Comparison of ENCODE assay signal across 8 cellular contexts in the genomic region with DNA sequence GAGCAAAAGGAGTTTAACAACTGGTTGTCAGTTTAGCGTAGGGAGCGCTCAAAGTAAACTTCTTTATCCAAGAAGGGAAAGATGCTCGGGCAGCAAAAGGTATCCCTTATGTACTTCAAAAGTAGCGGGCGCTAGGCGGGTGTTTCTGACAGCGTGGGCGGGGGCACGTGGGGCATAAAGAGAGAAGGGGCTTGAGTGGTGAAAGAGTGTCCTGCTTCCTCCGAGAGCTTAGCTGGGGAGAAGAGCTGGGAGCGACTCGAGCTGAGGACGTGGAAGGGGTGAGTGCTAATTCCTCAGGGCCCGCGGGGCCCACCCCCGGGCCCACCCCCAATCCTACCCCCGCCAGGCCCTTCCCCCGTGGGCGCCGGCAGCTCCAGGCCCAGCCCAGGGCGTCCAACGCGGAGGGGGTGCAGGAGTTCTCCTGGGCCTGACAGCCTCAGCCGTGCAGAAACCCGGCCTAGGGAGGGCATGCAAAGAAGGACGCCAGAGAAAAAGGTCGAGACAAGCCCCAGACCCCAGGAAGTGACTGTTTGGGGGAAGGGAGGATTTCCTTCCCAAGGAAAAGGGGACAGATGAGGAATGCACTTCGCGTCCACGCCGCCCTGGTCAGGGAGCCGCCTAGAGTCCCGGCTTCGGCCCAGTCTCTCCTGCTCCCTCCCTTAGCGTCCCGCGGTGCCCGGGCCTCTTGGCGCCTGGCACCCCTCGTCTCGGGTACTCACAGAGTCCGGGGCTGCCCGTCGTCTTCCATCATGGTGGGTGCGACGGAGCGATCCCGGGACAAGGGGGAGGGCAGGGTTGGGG. TPM values are rescaled to one million over a fixed set of nuclear protein-coding genes. Genes with fewer than 3 reads are reported as not detected.
A peak's percentile ranks its signal among the peaks of the same experiment; 100 is the strongest.
DNase-seq lines count a peak whose midpoint lies in the region; ATAC-seq, FAIRE-seq and TF ChIP-seq lines count a peak whose summit lies in the region.

No MANE protein-coding gene starts in this region.

- H3K4me3 Mint-ChIP-seq in chondrocyte (ENCODE audit: unreplicated experiment): peak overlapping the region; percentile 71

- intact Hi-C loops in IMR-90 (cut with micrococcal nuclease): loop anchor here (2.0 kb wide), 2 partner anchors 129 to 397 kb away; no protein-coding TSS in a partner anchor
- intact Hi-C loops in HepG2 (cut with micrococcal nuclease; ENCODE audit: unreplicated experiment): loop anchor here (10.0 kb wide), 1 partner anchor 129 kb away; a partner anchor contains a TSS

- H3K56ac ChIP-seq in IMR-90 (ENCODE audit: extremely low read depth, insufficient read depth, low read length): peak overlapping the region; percentile 93

- no peak overlapping the region for H2BK15ac ChIP-seq in IMR-90 (ENCODE audit: low read depth, low read length)

- TF ChIP-seq POLR2A in IMR-90 (IDR thresholded peaks at IDR 0.05; ENCODE audit: low read depth, low read length) (peak; percentile 44; the same call in 1 of the 2 replicates), HepG2 (IDR thresholded peaks at IDR 0.05; ENCODE audit: insufficient read depth in 1 of 2, low read depth in 2 of 2, low read length in 2 of 2) (no peak)

- peak overlapping the region; percentile 95 for H3K23ac ChIP-seq in IMR-90 (ENCODE audit: low read depth, low read length)

- peaks cover 2% of the 10 kb centered on the region for H3K36me3 Mint-ChIP-seq in chondrocyte (ENCODE audit: low read depth)

- CTCF ChIA-PET in IMR-90 (lab: Yijun Ruan, JAX): interaction anchor here (0.6 to 1.4 kb wide), 3 partner anchors 38 to 660 kb away, joined by 4 to 5 read pairs (median 4); no protein-coding TSS in a partner anchor
- CTCF ChIA-PET in HepG2 (lab: Yijun Ruan, JAX; ENCODE audit: low intra/inter-chr PET ratio, low total read pairs): no interaction called here

- peak overlapping the region; percentile 99 for H3K14ac ChIP-seq in IMR-90 (replicated peaks; ENCODE audit: low read depth, low read length)

- H3K4me1 Mint-ChIP-seq in chondrocyte (ENCODE audit: low read depth): peaks cover 49% of the 10 kb centered on the region

- peaks cover 8% of the 10 kb centered on the region; the same call in 1 of the 2 replicates for H3K9me1 ChIP-seq in IMR-90 (ENCODE audit: insufficient read depth, low read length)

- peaks cover 3 to 27% of the 10 kb centered on the region in 2 experiments; a peak in 2 of 4 replicates for H3K79me1 ChIP-seq in IMR-90 (ENCODE audit: low read depth in 1 of 2, low read length in 2 of 2)

- H2AFZ ChIP-seq in IMR-90 (replicated peaks; ENCODE audit: low read length, poor library complexity): peak overlapping the region; percentile 67
- no peak overlapping the region for H2AFZ ChIP-seq in HepG2 (ENCODE audit: low read length)

- peak overlapping the region; percentile 96 for H3K4ac ChIP-seq in IMR-90 (ENCODE audit: low read depth, low read length)

- peaks cover 2% of the 10 kb centered on the region; the same call in 1 of the 2 replicates for H3K9me3 ChIP-seq in IMR-90 (ENCODE audit: control insufficient read depth, insufficient read depth, low read length)
- 0 out of 2 replicates have a peak, but pooled peaks cover 5% of the 10 kb centered on the region for H3K9me3 ChIP-seq in HepG2 (ENCODE audit: low read length)

- peak overlapping the region; percentile 91 for H4K5ac ChIP-seq in IMR-90 (ENCODE audit: low read depth, low read length)

- peak overlapping the region; percentile 88 for H3K18ac ChIP-seq in IMR-90 (ENCODE audit: low read depth, low read length)

- peak; percentile 71 for DNase-seq in AG08396 (ENCODE audit: low spot score)
- no peak for DNase-seq in GM19239 (ENCODE audit: insufficient read length, low spot score)
- DNase-seq in IMR-90: peak; percentile 44
- peak; percentile 37 for DNase-seq in activated CD4-positive, alpha-beta T cell treated with anti-CD3 and anti-CD28 coated beads for 1 hour
- no peak for DNase-seq in chondrocyte (ENCODE audit: low spot score)
- DNase-seq in HepG2 (ENCODE audit: low spot score): no peak
- DNase-seq in stimulated activated CD4-positive, alpha-beta T cell treated with anti-CD3 and anti-CD28 coated beads, Interleukin-4, amount 100 ng/mL, for 4 hours: peak; percentile 66 to 71

- H3K36me3 ChIP-seq in IMR-90 (ENCODE audit: control insufficient read depth, insufficient read depth, low read length) (peaks cover 6% of the 10 kb centered on the region), HepG2 (replicated peaks in 1 of 2; ENCODE audit: control insufficient read depth in 1 of 2, insufficient read depth in 2 of 2, low read length in 2 of 2) (no peaks in the 10 kb centered on the region; a peak in 1 of 5 replicates)

- peaks cover 52% of the 10 kb centered on the region for H3K79me2 ChIP-seq in HepG2 (ENCODE audit: insufficient read depth, low read length)

- peaks cover 5% of the 10 kb centered on the region for H3K9me3 Mint-ChIP-seq in chondrocyte (ENCODE audit: low read depth)

- ATAC-seq in IMR-90 (ENCODE audit: low read depth) (peak; percentile 47), HepG2 (peak; percentile 18), HG03457 (IDR thresholded peaks at IDR 0.05; ENCODE audit: unreplicated experiment) (no peak)

- H3K27me3 ChIP-seq in IMR-90 (ENCODE audit: control insufficient read depth, insufficient read depth, low read length): no peaks in the 10 kb centered on the region
- H3K27me3 ChIP-seq in HepG2 (ENCODE audit: control insufficient read depth in 1 of 2, insufficient read depth in 2 of 2, low read length in 2 of 2): no peaks in the 10 kb centered on the region; a peak in 1 of 5 replicates

- H4K8ac ChIP-seq in IMR-90 (ENCODE audit: low read depth in 2 of 2, low read length in 2 of 2): peak overlapping the region; percentile 38 to 88

- no peaks in the 10 kb centered on the region for H3K27me3 Mint-ChIP-seq in chondrocyte (ENCODE audit: low read depth)

- no TSS peak for BruUV-seq in IMR-90 (replicated peaks; lab: Mats Ljungman, UMichigan)
- BruUV-seq in HepG2 (replicated peaks; lab: Mats Ljungman, UMichigan): no TSS peak

- no peak for TF ChIP-seq EP300 in HepG2 (IDR thresholded peaks at IDR 0.05; ENCODE audit: low read depth in 2 of 2, low read length in 2 of 2)
- no peak for TF ChIP-seq EP300 in HepG2 (CRISPR knock-in tag; IDR thresholded peaks at IDR 0.05; ENCODE audit: borderline replicate concordance)

- H2AK9ac ChIP-seq in IMR-90 (replicated peaks; ENCODE audit: low read depth, low read length, poor library complexity): peak overlapping the region; percentile 97

- POLR2A ChIA-PET in IMR-90 (lab: Charles Lee; ENCODE audit: unreplicated experiment): interaction anchor here (0.5 to 0.6 kb wide), 2 partner anchors 136 to 571 kb away, joined by 3 to 6 read pairs; no protein-coding TSS in a partner anchor
- POLR2A ChIA-PET in HepG2 (lab: Yijun Ruan, JAX): interaction anchor here (0.6 to 1.3 kb wide), 5 partner anchors 13 to 430 kb away, joined by 3 to 4 read pairs (median 4); a partner anchor contains a TSS

- peak overlapping the region; percentile 97 for H3K4me2 ChIP-seq in IMR-90 (ENCODE audit: low read depth, low read length)
- peak overlapping the region; percentile 80 for H3K4me2 ChIP-seq in HepG2 (ENCODE audit: low read depth, low read length)

- H4K20me1 ChIP-seq in IMR-90 (ENCODE audit: insufficient read depth, low read length): peaks cover 41% of the 10 kb centered on the region
- H4K20me1 ChIP-seq in HepG2 (ENCODE audit: insufficient read depth, low read length): peaks cover 42% of the 10 kb centered on the region

- dilution Hi-C loops in IMR-90 (cut with HindIII; ENCODE audit: low sequenced_read_pairs, unreplicated experiment): no loop called here

- H4K91ac ChIP-seq in IMR-90 (ENCODE audit: insufficient read depth, low read depth, low read length): peak overlapping the region; percentile 67

- H2BK5ac ChIP-seq in IMR-90 (ENCODE audit: low read depth, low read length, poor library complexity, severe bottlenecking): peak overlapping the region; percentile 93

- H3K4me1 ChIP-seq in IMR-90 (ENCODE audit: control insufficient read depth, insufficient read depth, low read length) (peaks cover 5% of the 10 kb centered on the region; the same call in 1 of the 2 replicates), HepG2 (ENCODE audit: insufficient read depth, low read length) (peaks cover 47% of the 10 kb centered on the region)

- TF ChIP-seq RAD21 in IMR-90 (IDR thresholded peaks at IDR 0.05; ENCODE audit: low read length) (no peak), HepG2 (CRISPR knock-in tag; IDR thresholded peaks at IDR 0.05) (no peak)

- H2BK120ac ChIP-seq in IMR-90 (ENCODE audit: low read depth, low read length): peak overlapping the region; percentile 57

- in situ Hi-C loops in IMR-90 (cut with MboI; ENCODE audit: low sequenced_read_pairs): no loop called here
- in situ Hi-C loops in HepG2 (cut with HindIII; ENCODE audit: extremely low pct_ligation_motif_present, low pct_unique_long_range_greater_than_20kb): no loop called here

- H3K9ac ChIP-seq in IMR-90 (ENCODE audit: low read depth, low read length) (peak overlapping the region; percentile 96), HepG2 (ENCODE audit: insufficient read depth, low read depth, low read length) (peak overlapping the region; percentile 96)

- FAIRE-seq in GM19239 (lab: Jason Lieb, UNC) (peak; percentile 78), HepG2 (lab: Jason Lieb, UNC) (no peak)

- H2BK20ac ChIP-seq in IMR-90 (ENCODE audit: low read depth, low read length): no peak overlapping the region

- H3K27ac Mint-ChIP-seq in chondrocyte (ENCODE audit: unreplicated experiment): peak overlapping the region; percentile 99

- no peak for TF ChIP-seq CTCF in IMR-90 (conservative IDR thresholded peaks at IDR 0.05; ENCODE audit: low read depth, low read length)
- TF ChIP-seq CTCF in chondrocyte (IDR thresholded peaks at IDR 0.05): no peak
- no peak for TF ChIP-seq CTCF in HepG2 (CRISPR knock-in tag; IDR thresholded peaks at IDR 0.05)

- H3K4me3 ChIP-seq in IMR-90 (ENCODE audit: insufficient read depth, low read depth, low read length) (peak overlapping the region; percentile 78), HepG2 (replicated peaks in 1 of 3; ENCODE audit: insufficient read depth in 1 of 3, low read depth in 2 of 3, low read length in 3 of 3) (peak overlapping the region; percentile 89 to 90 (median 90))

- WGBS in IMR-90 (ENCODE audit: extremely low coverage in 2 of 2, insufficient read length in 1 of 2), 2 experiments: 0% methylated on average over 1 of the region's 48 CpGs; no CpG with 5 or more reads in 1 of the 2 experiments
- under 1% methylated on average over 23 of the region's 48 CpGs for WGBS in HepG2 (ENCODE audit: low lambda C conversion rate)

- H3K27ac ChIP-seq in IMR-90 (ENCODE audit: insufficient read depth, low read length): peak overlapping the region; percentile 96
- H3K27ac ChIP-seq in HepG2 (ENCODE audit: extremely low read length, insufficient read depth, low read length): peak overlapping the region; percentile 98

- H2AK5ac ChIP-seq in IMR-90 (ENCODE audit: low read depth, low read length): peak overlapping the region; percentile 89

RNA-seq across cellular contexts. Expression of a gene that starts 0.8 kb away (rescaled TPM):
- total RNA-seq in IMR-90 (2012; rRNA removed) (28.0 and 44.2 TPM in 2 replicates), chondrocyte (128 to 132 TPM (median 128 TPM) in 3 replicates), HepG2 (2016; rRNA removed; fragmentation: Illumina TruSeq; extraction: Trizol) (31.5 and 36.6 TPM in 2 replicates)
- polyA plus RNA-seq in IMR-90 (2012; rRNA removed) (62.9 and 83.5 TPM in 2 replicates), HepG2 (2011; rRNA removed) (145 and 148 TPM in 2 replicates)
- polyA plus RNA-seq in IMR-90 (2012; cell fraction: cytosol; rRNA removed): 14.1 and 19.3 TPM in 2 replicates
- polyA plus RNA-seq in IMR-90 (2012; cell fraction: nucleus; rRNA removed; ENCODE audit: low replicate concordance): 63.6 and 388 TPM in 2 replicates
- 19.8 and 22.7 TPM in 2 replicates for total RNA-seq in HepG2 (2016; cell fraction: cytosol; rRNA removed; fragmentation: Illumina TruSeq; extraction: Trizol; ENCODE audit: low read depth)
- 32.7 and 33.0 TPM in 2 replicates for total RNA-seq in HepG2 (2016; cell fraction: insoluble cytoplasmic fraction; rRNA removed; fragmentation: Illumina TruSeq; extraction: Trizol)
- 32.9 and 34.8 TPM in 2 replicates for total RNA-seq in HepG2 (2016; cell fraction: membrane; rRNA removed; fragmentation: Illumina TruSeq; extraction: Trizol)
- total RNA-seq in HepG2 (2016; cell fraction: nucleus; rRNA removed; fragmentation: Illumina TruSeq; extraction: Trizol): 74.7 and 93.9 TPM in 2 replicates
- polyA plus RNA-seq in HepG2 (2011; cell fraction: cytosol; rRNA removed): 29.6 and 41.0 TPM in 2 replicates
- 368 and 448 TPM in 2 replicates for polyA plus RNA-seq in HepG2 (2011; cell fraction: nucleus; rRNA removed)
- polyA plus RNA-seq in HepG2 (2012): 152 and 155 TPM in 2 replicates
- 16.3 and 18.6 TPM in 2 replicates for polyA plus RNA-seq in HepG2 (2016; cell fraction: cytosol; fragmentation: Illumina TruSeq; extraction: Trizol; ENCODE audit: low read depth)
- 72.0 and 75.0 TPM in 2 replicates for polyA plus RNA-seq in HepG2 (2016; cell fraction: insoluble cytoplasmic fraction; fragmentation: Illumina TruSeq; extraction: Trizol; ENCODE audit: low read depth)
- 36.1 and 39.6 TPM in 2 replicates for polyA plus RNA-seq in HepG2 (2016; cell fraction: membrane; fragmentation: Illumina TruSeq; extraction: Trizol; ENCODE audit: low read depth)
- 291 and 317 TPM in 2 replicates for polyA plus RNA-seq in HepG2 (2016; cell fraction: nucleus; fragmentation: Illumina TruSeq; extraction: Trizol; ENCODE audit: insufficient read depth, low read depth)
- polyA minus RNA-seq in HepG2 (2011; rRNA and poly(A)+ RNA removed; ENCODE audit: low replicate concordance): 17.9 and 42.2 TPM in 2 replicates
- 27.6 and 31.4 TPM in 2 replicates for polyA minus RNA-seq in HepG2 (2011; cell fraction: cytosol; rRNA and poly(A)+ RNA removed)
- 199 and 216 TPM in 2 replicates for polyA minus RNA-seq in HepG2 (2011; cell fraction: nucleus; rRNA and poly(A)+ RNA removed)

RNA-seq across cellular contexts. Expression of a gene that starts 53.4 kb away (rescaled TPM):
- 35.3 and 55.5 TPM in 2 replicates for total RNA-seq in IMR-90 (2012; rRNA removed)
- 77.0 and 89.7 TPM in 2 replicates for polyA plus RNA-seq in IMR-90 (2012; rRNA removed)
- 29.0 and 54.5 TPM in 2 replicates for polyA plus RNA-seq in IMR-90 (2012; cell fraction: cytosol; rRNA removed)
- 9.4 and 39.2 TPM in 2 replicates for polyA plus RNA-seq in IMR-90 (2012; cell fraction: nucleus; rRNA removed; ENCODE audit: low replicate concordance)
- total RNA-seq in chondrocyte: 17.8 to 19.7 TPM (median 19.0 TPM) in 3 replicates
- total RNA-seq in HepG2 (2016; rRNA removed; fragmentation: Illumina TruSeq; extraction: Trizol): 1.1 and 1.7 TPM in 2 replicates
- total RNA-seq in HepG2 (2016; cell fraction: cytosol; rRNA removed; fragmentation: Illumina TruSeq; extraction: Trizol; ENCODE audit: low read depth): 2.3 and 4.0 TPM in 2 replicates
- 1.3 and 2.0 TPM in 2 replicates for total RNA-seq in HepG2 (2016; cell fraction: insoluble cytoplasmic fraction; rRNA removed; fragmentation: Illumina TruSeq; extraction: Trizol)
- 2.3 and 2.4 TPM in 2 replicates for total RNA-seq in HepG2 (2016; cell fraction: membrane; rRNA removed; fragmentation: Illumina TruSeq; extraction: Trizol)
- 0.78 and 1.1 TPM in 2 replicates for total RNA-seq in HepG2 (2016; cell fraction: nucleus; rRNA removed; fragmentation: Illumina TruSeq; extraction: Trizol)
- 4.1 and 5.1 TPM in 2 replicates for polyA plus RNA-seq in HepG2 (2011; rRNA removed)
- polyA plus RNA-seq in HepG2 (2011; cell fraction: cytosol; rRNA removed): 2.9 and 4.0 TPM in 2 replicates
- polyA plus RNA-seq in HepG2 (2011; cell fraction: nucleus; rRNA removed): 1.2 and 1.3 TPM in 2 replicates
- polyA plus RNA-seq in HepG2 (2012): 1.4 and 3.1 TPM in 2 replicates
- 3.3 and 5.1 TPM in 2 replicates for polyA plus RNA-seq in HepG2 (2016; cell fraction: cytosol; fragmentation: Illumina TruSeq; extraction: Trizol; ENCODE audit: low read depth)
- polyA plus RNA-seq in HepG2 (2016; cell fraction: insoluble cytoplasmic fraction; fragmentation: Illumina TruSeq; extraction: Trizol; ENCODE audit: low read depth): 2.4 and 3.6 TPM in 2 replicates
- 3.3 TPM in 2 replicates for polyA plus RNA-seq in HepG2 (2016; cell fraction: membrane; fragmentation: Illumina TruSeq; extraction: Trizol; ENCODE audit: low read depth)
- polyA plus RNA-seq in HepG2 (2016; cell fraction: nucleus; fragmentation: Illumina TruSeq; extraction: Trizol; ENCODE audit: insufficient read depth, low read depth): 0.67 and 1.8 TPM in 2 replicates
- polyA minus RNA-seq in HepG2 (2011; rRNA and poly(A)+ RNA removed; ENCODE audit: low replicate concordance): 1.3 and 2.3 TPM in 2 replicates
- polyA minus RNA-seq in HepG2 (2011; cell fraction: cytosol; rRNA and poly(A)+ RNA removed): 1.3 and 2.1 TPM in 2 replicates
- 0.99 and 1.8 TPM in 2 replicates for polyA minus RNA-seq in HepG2 (2011; cell fraction: nucleus; rRNA and poly(A)+ RNA removed)

RNA-seq across cellular contexts. Expression of a gene that starts 55.3 kb away (rescaled TPM):
- 5.4 and 5.8 TPM in 2 replicates for total RNA-seq in IMR-90 (2012; rRNA removed)
- 38.4 and 42.5 TPM in 2 replicates for polyA plus RNA-seq in IMR-90 (2012; rRNA removed)
- 32.2 and 47.6 TPM in 2 replicates for polyA plus RNA-seq in IMR-90 (2012; cell fraction: cytosol; rRNA removed)
- polyA plus RNA-seq in IMR-90 (2012; cell fraction: nucleus; rRNA removed; ENCODE audit: low replicate concordance): 21.0 and 35.9 TPM in 2 replicates
- 54.0 to 63.6 TPM (median 62.0 TPM) in 3 replicates for total RNA-seq in chondrocyte
- 6.7 and 7.9 TPM in 2 replicates for total RNA-seq in HepG2 (2016; rRNA removed; fragmentation: Illumina TruSeq; extraction: Trizol)
- 1.7 and 2.0 TPM in 2 replicates for total RNA-seq in HepG2 (2016; cell fraction: cytosol; rRNA removed; fragmentation: Illumina TruSeq; extraction: Trizol; ENCODE audit: low read depth)
- 6.7 and 7.5 TPM in 2 replicates for total RNA-seq in HepG2 (2016; cell fraction: insoluble cytoplasmic fraction; rRNA removed; fragmentation: Illumina TruSeq; extraction: Trizol)
- 4.9 and 5.1 TPM in 2 replicates for total RNA-seq in HepG2 (2016; cell fraction: membrane; rRNA removed; fragmentation: Illumina TruSeq; extraction: Trizol)
- total RNA-seq in HepG2 (2016; cell fraction: nucleus; rRNA removed; fragmentation: Illumina TruSeq; extraction: Trizol): 4.8 and 6.3 TPM in 2 replicates
- polyA plus RNA-seq in HepG2 (2011; rRNA removed): 2.9 and 3.0 TPM in 2 replicates
- 2.5 and 3.1 TPM in 2 replicates for polyA plus RNA-seq in HepG2 (2011; cell fraction: cytosol; rRNA removed)
- polyA plus RNA-seq in HepG2 (2011; cell fraction: nucleus; rRNA removed): 9.0 and 9.5 TPM in 2 replicates
- 12.7 and 14.8 TPM in 2 replicates for polyA plus RNA-seq in HepG2 (2012)
- polyA plus RNA-seq in HepG2 (2016; cell fraction: cytosol; fragmentation: Illumina TruSeq; extraction: Trizol; ENCODE audit: low read depth): 1.9 and 2.1 TPM in 2 replicates
- 15.1 and 20.8 TPM in 2 replicates for polyA plus RNA-seq in HepG2 (2016; cell fraction: insoluble cytoplasmic fraction; fragmentation: Illumina TruSeq; extraction: Trizol; ENCODE audit: low read depth)
- polyA plus RNA-seq in HepG2 (2016; cell fraction: membrane; fragmentation: Illumina TruSeq; extraction: Trizol; ENCODE audit: low read depth): 3.2 and 4.9 TPM in 2 replicates
- 14.7 and 18.1 TPM in 2 replicates for polyA plus RNA-seq in HepG2 (2016; cell fraction: nucleus; fragmentation: Illumina TruSeq; extraction: Trizol; ENCODE audit: insufficient read depth, low read depth)
- 3.1 and 5.4 TPM in 2 replicates for polyA minus RNA-seq in HepG2 (2011; rRNA and poly(A)+ RNA removed; ENCODE audit: low replicate concordance)
- polyA minus RNA-seq in HepG2 (2011; cell fraction: cytosol; rRNA and poly(A)+ RNA removed): 6.2 and 6.5 TPM in 2 replicates
- polyA minus RNA-seq in HepG2 (2011; cell fraction: nucleus; rRNA and poly(A)+ RNA removed): 2.2 and 3.2 TPM in 2 replicates

Comparison
In these comparisons a context has a peak if more than half of its experiments do, and no peak if none do; other contexts are left out.
1. DNase-seq: peak in AG08396 (single experiment), IMR-90 (single experiment), activated CD4-positive, alpha-beta T cell treated with anti-CD3 and anti-CD28 coated beads for 1 hour (single experiment) and stimulated activated CD4-positive, alpha-beta T cell treated with anti-CD3 and anti-CD28 coated beads, Interleukin-4, amount 100 ng/mL, for 4 hours (2 of 2); none in GM19239 (single experiment), chondrocyte (single experiment) and HepG2 (single experiment).